ENCODE assay signal across 11 cellular contexts in the genomic region with DNA sequence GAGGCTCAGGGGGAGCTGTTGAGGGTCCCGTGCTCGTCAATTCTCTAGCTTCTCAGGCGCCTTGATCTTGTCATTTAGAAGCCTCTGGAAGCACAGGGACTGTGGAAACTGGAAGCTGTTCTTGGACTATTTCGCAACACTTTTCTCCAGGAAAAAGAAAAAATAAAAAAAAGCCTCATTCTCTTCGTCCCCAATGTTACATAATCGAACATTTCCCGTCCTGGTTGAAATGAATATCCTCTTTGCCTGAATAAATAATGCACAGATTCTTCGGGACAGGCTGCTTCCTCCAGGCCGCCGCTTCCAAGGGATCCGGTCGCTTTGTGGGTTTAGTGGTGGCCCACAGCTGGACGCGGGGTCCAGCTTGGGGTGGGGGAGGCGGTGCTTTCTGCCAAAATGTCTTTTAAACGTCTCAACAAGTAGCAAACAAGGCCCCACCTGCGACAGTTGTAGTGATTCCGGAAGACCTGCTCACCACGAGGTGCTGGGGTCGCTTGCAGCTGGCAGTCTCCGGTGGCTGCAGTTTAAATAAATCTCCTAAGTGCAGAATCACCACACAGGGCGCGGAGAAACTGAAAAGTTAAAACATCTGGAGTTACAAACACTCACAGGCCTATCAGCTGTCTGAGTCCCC.
DNase-seq lines count a peak whose midpoint lies in the region; ATAC-seq and TF ChIP-seq lines count a peak whose summit lies in the region.
"Had no signal": no experiment of that assay in that cellular context is flagged by ENCODE, and none has a peak within 500 bp of the region (broad histone marks: within the 10 kb centered on the region; RNA-seq: fewer than 3 reads in every experiment).

No MANE protein-coding gene starts in this region.

- peak overlapping the region; percentile 49 for H3K27ac Mint-ChIP-seq in activated CD8-positive, alpha-beta T cell treated with anti-CD3 and anti-CD28 coated beads for 36 hours

- POLR2A ChIA-PET in activated CD8-positive, alpha-beta T cell treated with anti-CD3 and anti-CD28 coated beads for 36 hours (lab: Charles Lee), result interaction anchor here (0.8 to 0.9 kb wide), 2 partner anchors 9 kb away, joined by 3 read pairs; no protein-coding TSS in a partner anchor

- peak overlapping the region in 1 of 2 donors; percentile 35 for H3K4me3 ChIP-seq in stomach smooth muscle (ENCODE audit: low read length in 2 of 2)
- H3K4me3 ChIP-seq: SJSA1 had no signal

- peaks cover 8% of the 10 kb centered on the region for H3K27me3 Mint-ChIP-seq in activated CD8-positive, alpha-beta T cell treated with anti-CD3 and anti-CD28 coated beads for 36 hours

- H3K9me3 ChIP-seq in stomach smooth muscle (ENCODE audit: control insufficient read depth in 2 of 2, low read length in 2 of 2), result no peaks in the 10 kb centered on the region
- H3K9me3 ChIP-seq: SJSA1 had no signal

- no peaks in the 10 kb centered on the region for H3K36me3 Mint-ChIP-seq in activated CD8-positive, alpha-beta T cell treated with anti-CD3 and anti-CD28 coated beads for 36 hours (ENCODE audit: low read depth)

- intact Hi-C loops in activated CD8-positive, alpha-beta T cell treated with anti-CD3 and anti-CD28 coated beads for 36 hours (cut with micrococcal nuclease), result no loop called here

- no peaks in the 10 kb centered on the region for H3K4me1 ChIP-seq in stomach smooth muscle (ENCODE audit: control insufficient read depth, insufficient read depth, low read length)
- H3K4me1 ChIP-seq: SJSA1 had no signal

- ATAC-seq in GM21390 (IDR thresholded peaks at IDR 0.05; ENCODE audit: unreplicated experiment), result peak; percentile 48
- no peak for ATAC-seq in activated CD8-positive, alpha-beta T cell treated with anti-CD3 and anti-CD28 coated beads for 36 hours
- no peak for ATAC-seq in GM19023 (IDR thresholded peaks at IDR 0.05; ENCODE audit: unreplicated experiment)
- ATAC-seq in GM21737 (IDR thresholded peaks at IDR 0.05; ENCODE audit: unreplicated experiment), result no peak
- no peak for ATAC-seq in HG03139 (IDR thresholded peaks at IDR 0.05; ENCODE audit: unreplicated experiment)

- H3K27me3 ChIP-seq in stomach smooth muscle (ENCODE audit: control insufficient read depth in 1 of 2, insufficient read depth in 2 of 2, low read length in 2 of 2), result peaks cover 2 to 4% of the 10 kb centered on the region in 2 donors
- H3K27me3 ChIP-seq: SJSA1 had no signal

- H3K36me3 ChIP-seq in stomach smooth muscle (ENCODE audit: control insufficient read depth in 2 of 2, insufficient read depth in 2 of 2, low read length in 2 of 2), result no peaks in the 10 kb centered on the region
- H3K36me3 ChIP-seq: SJSA1 had no signal

- H3K27ac ChIP-seq in stomach smooth muscle (ENCODE audit: low read length), result peak overlapping the region; percentile 31
- H3K27ac ChIP-seq: SJSA1 had no signal

- peak overlapping the region in 1 of 2 donors; percentile 42 for H3K9ac ChIP-seq in stomach smooth muscle (ENCODE audit: low read length in 2 of 2)

- peaks cover 18% of the 10 kb centered on the region for H3K4me1 Mint-ChIP-seq in activated CD8-positive, alpha-beta T cell treated with anti-CD3 and anti-CD28 coated beads for 36 hours (ENCODE audit: low read depth)

- DNase-seq in activated CD8-positive, alpha-beta T cell treated with anti-CD3 and anti-CD28 coated beads for 36 hours, result peak; percentile 43
- DNase-seq in left kidney (ENCODE audit: low read depth, low spot score) (peak; percentile 52), hippocampal formation (lab: John Stamatoyannopoulos, UW) (no peak)
- DNase-seq: NCI-H1048, occipital lobe had no signal

- CTCF ChIA-PET in activated CD8-positive, alpha-beta T cell treated with anti-CD3 and anti-CD28 coated beads for 36 hours (lab: Charles Lee), result interaction anchor here (1.7 to 2.2 kb wide), 2 partner anchors 9 to 83 kb away, joined by 8 to 10 read pairs; no protein-coding TSS in a partner anchor

- peak overlapping the region; percentile 17 for H3K4me3 Mint-ChIP-seq in activated CD8-positive, alpha-beta T cell treated with anti-CD3 and anti-CD28 coated beads for 36 hours

- TF ChIP-seq CTCF in activated CD8-positive, alpha-beta T cell treated with anti-CD3 and anti-CD28 coated beads for 36 hours (IDR thresholded peaks at IDR 0.05), result no peak

- no peaks in the 10 kb centered on the region for H3K9me3 Mint-ChIP-seq in activated CD8-positive, alpha-beta T cell treated with anti-CD3 and anti-CD28 coated beads for 36 hours

Comparison
In these comparisons a context has a peak if more than half of its experiments do, and no peak if none do; other contexts are left out.
1. DNase-seq: peak in activated CD8-positive, alpha-beta T cell treated with anti-CD3 and anti-CD28 coated beads for 36 hours (single experiment) and left kidney (single experiment); none in hippocampal formation (0 of 2).